Comparison of ENCODE assay signal across 8 cellular contexts in genomic region chr6:26187981-26188635, GRCh38.
A peak's percentile ranks its signal among the peaks of the same experiment; 100 is the strongest.
DNase-seq lines count a peak whose midpoint lies in the region; ATAC-seq and TF ChIP-seq lines count a peak whose summit lies in the region.

No MANE protein-coding gene starts in this region.

- peaks cover 46% of the 10 kb centered on the region for H3K4me1 ChIP-seq in DOHH2 (ENCODE audit: control insufficient read depth, low read length)
- H3K4me1 ChIP-seq in GM23338 (ENCODE audit: insufficient read depth): peaks cover 21% of the 10 kb centered on the region
- H3K4me1 ChIP-seq in left ventricle myocardium inferior: peaks cover 29% of the 10 kb centered on the region
- H3K4me1 ChIP-seq in skeletal muscle satellite cell (ENCODE audit: control insufficient read depth, insufficient read depth, low read length): peaks cover 10% of the 10 kb centered on the region

- H3K27ac ChIP-seq in DOHH2 (ENCODE audit: low read depth, low read length) (peak overlapping the region; percentile 87), GM23338 (ENCODE audit: low read depth) (peak overlapping the region; percentile 99), left ventricle myocardium inferior (replicated peaks) (peak overlapping the region; percentile 87)

- H3K4me3 Mint-ChIP-seq in GM23338: peak overlapping the region; percentile 90

- H3F3A ChIP-seq in DOHH2 (ENCODE audit: control insufficient read depth, insufficient read depth) (peaks cover 22% of the 10 kb centered on the region), GM23338 (replicated peaks; ENCODE audit: low read depth) (peaks cover 7% of the 10 kb centered on the region)

- H3K4me3 ChIP-seq in DOHH2 (ENCODE audit: low read length): peak overlapping the region; percentile 75
- peak overlapping the region; percentile 88 for H3K4me3 ChIP-seq in GM23338
- H3K4me3 ChIP-seq in left ventricle myocardium inferior: peak overlapping the region; percentile 76
- H3K4me3 ChIP-seq in skeletal muscle satellite cell (ENCODE audit: low read length): peak overlapping the region; percentile 72

- H3K36me3 ChIP-seq in DOHH2 (ENCODE audit: control insufficient read depth, low read length) (no peaks in the 10 kb centered on the region), GM23338 (ENCODE audit: insufficient read depth) (no peaks in the 10 kb centered on the region), left ventricle myocardium inferior (no peaks in the 10 kb centered on the region), skeletal muscle satellite cell (ENCODE audit: insufficient read depth, low read length) (no peaks in the 10 kb centered on the region)

- H4K20me1 ChIP-seq in DOHH2 (ENCODE audit: control insufficient read depth, insufficient read depth, low read depth, low read length) (no peaks in the 10 kb centered on the region), GM23338 (replicated peaks; ENCODE audit: insufficient read depth) (no peaks in the 10 kb centered on the region)

- no peaks in the 10 kb centered on the region for H3K36me3 Mint-ChIP-seq in GM23338 (ENCODE audit: low read depth)

- no peaks in the 10 kb centered on the region for H3K27me3 ChIP-seq in DOHH2 (ENCODE audit: control insufficient read depth, low read length)
- no peaks in the 10 kb centered on the region for H3K27me3 ChIP-seq in GM23338 (ENCODE audit: insufficient read depth)
- peaks cover 4% of the 10 kb centered on the region for H3K27me3 ChIP-seq in left ventricle myocardium inferior (ENCODE audit: low read depth)
- peaks cover 33% of the 10 kb centered on the region for H3K27me3 ChIP-seq in skeletal muscle satellite cell (ENCODE audit: control insufficient read depth, insufficient read depth, low read length)

- no peak overlapping the region for H2AFZ ChIP-seq in GM23338

- H3K4me2 ChIP-seq in DOHH2 (ENCODE audit: low read length) (peak overlapping the region; percentile 88), GM23338 (peak overlapping the region; percentile 95), skeletal muscle satellite cell (ENCODE audit: low read length) (peak overlapping the region; percentile 95)

- H3K9me3 ChIP-seq in DOHH2 (ENCODE audit: control insufficient read depth, insufficient read depth, low read length): no peaks in the 10 kb centered on the region
- no peaks in the 10 kb centered on the region for H3K9me3 ChIP-seq in left ventricle myocardium inferior (replicated peaks)
- no peaks in the 10 kb centered on the region for H3K9me3 ChIP-seq in skeletal muscle satellite cell (replicated peaks; ENCODE audit: low read length)

- H3K27me3 Mint-ChIP-seq in GM23338 (ENCODE audit: insufficient read depth, low read depth, poor library complexity): peaks cover 31% of the 10 kb centered on the region

- no peaks in the 10 kb centered on the region for H3K79me2 ChIP-seq in DOHH2 (ENCODE audit: control insufficient read depth, low read length)
- H3K79me2 ChIP-seq in GM23338 (replicated peaks; ENCODE audit: insufficient read depth): no peaks in the 10 kb centered on the region

- ATAC-seq in GM23338 (peak; percentile 13), HG02610 (IDR thresholded peaks at IDR 0.05; ENCODE audit: unreplicated experiment) (no peak)

- H3K9me3 Mint-ChIP-seq in GM23338: peaks cover 4% of the 10 kb centered on the region; the same call in 2 of the 3 replicates

- no peaks in the 10 kb centered on the region for H3K9me2 ChIP-seq in DOHH2 (replicated peaks; ENCODE audit: control insufficient read depth, low read length)
- no peaks in the 10 kb centered on the region for H3K9me2 ChIP-seq in GM23338 (ENCODE audit: insufficient read depth)

- intact Hi-C loops in left ventricle myocardium inferior (cut with micrococcal nuclease): no loop called here

- TF ChIP-seq CTCF in DOHH2 (IDR thresholded peaks at IDR 0.05; ENCODE audit: low read depth, low read length, poor library complexity, severe bottlenecking) (no peak), GM23338 (conservative IDR thresholded peaks at IDR 0.05; ENCODE audit: low read depth in 2 of 2) (no peak), left ventricle myocardium inferior (IDR thresholded peaks at IDR 0.05; ENCODE audit: borderline replicate concordance) (no peak)

- H3K4me1 Mint-ChIP-seq in GM23338: peaks cover 42% of the 10 kb centered on the region

- H3K9ac ChIP-seq in skeletal muscle satellite cell (ENCODE audit: low read depth, low read length): peak overlapping the region; percentile 41

- H3K27ac Mint-ChIP-seq in GM23338: peak overlapping the region; percentile 100

- DNase-seq in GM23338 (ENCODE audit: low spot score) (peak; percentile 83), NCI-H187 (lab: John Stamatoyannopoulos, UW) (peak; percentile 30 to 44), left ventricle myocardium inferior (no peak), NCI-H446 treated with DMSO at 0.1 percent for 48 hours (lab: John Stamatoyannopoulos, UW) (no peak)
- peak; percentile 66 to 74 for DNase-seq in activated T-cell treated with anti-CD3 and anti-CD28 coated beads, Interleukin-2, amount 50 U/mL, for 48 hours

TF ChIP-seq in GM23338, 12 proteins besides CTCF, POLR2A, EP300 and RAD21:
- TF ChIP-seq ZNF114 (CRISPR knock-in tag; IDR thresholded peaks at IDR 0.05) (no peak), POLR2AphosphoS5 (IDR thresholded peaks at IDR 0.05; ENCODE audit: low read depth) (peak; percentile 5; the same call in 1 of the 2 replicates)

Comparison
In these comparisons a context has a peak if more than half of its experiments do, and no peak if none do; other contexts are left out.
1. DNase-seq: peak in GM23338 (single experiment), NCI-H187 (2 of 2) and activated T-cell treated with anti-CD3 and anti-CD28 coated beads, Interleukin-2, amount 50 U/mL, for 48 hours (2 of 2); none in left ventricle myocardium inferior (single experiment) and NCI-H446 treated with DMSO at 0.1 percent for 48 hours (single experiment).
2. Peak in every context shown above with its lines, with median percentiles within 50 percentile points of each other: H3K27ac ChIP-seq, H3K4me2 ChIP-seq and H3K4me3 ChIP-seq.